In genomic region chr1:160813215-160813614, GRCh38 we compare ENCODE assay signal across 16 cellular contexts. TPM values are rescaled to one million over a fixed set of nuclear protein-coding genes. Genes with fewer than 3 reads are reported as not detected.
A peak's percentile ranks its signal among the peaks of the same experiment; 100 is the strongest.
DNase-seq lines count a peak whose midpoint lies in the region; ATAC-seq, FAIRE-seq and TF ChIP-seq lines count a peak whose summit lies in the region.
"Had no signal": no experiment of that assay in that cellular context is flagged by ENCODE, and none has a peak within 500 bp of the region (broad histone marks: within the 10 kb centered on the region; RNA-seq: fewer than 3 reads in every experiment).

No MANE protein-coding gene starts in this region.

- no peaks in the 10 kb centered on the region for H3K9me3 Mint-ChIP-seq in activated CD4-positive, alpha-beta memory T cell treated with anti-CD3 and anti-CD28 coated beads for 36 hours
- no peaks in the 10 kb centered on the region for H3K9me3 Mint-ChIP-seq in activated CD4-positive, alpha-beta memory T cell treated with anti-CD3 and anti-CD28 coated beads, Interleukin-2, amount 10 ng/mL, durations not matched to agents 7 days and 5 days
- H3K9me3 Mint-ChIP-seq: natural killer cell treated with Interleukin-12 subunit alpha and Interleukin-12 subunit beta and Interleukin-15 and Interleukin-18, amount 100 ng/mL, for 72 hours had no signal

- H3K9me1 ChIP-seq in IMR-90 (ENCODE audit: insufficient read depth, low read length) (no peaks in the 10 kb centered on the region), K562 (ENCODE audit: control insufficient read depth, insufficient read depth, low read length) (no peaks in the 10 kb centered on the region)

- BruUV-seq in IMR-90 (replicated peaks; lab: Mats Ljungman, UMichigan) (no TSS peak), K562 (replicated peaks; lab: Mats Ljungman, UMichigan) (no TSS peak)

- peaks cover 38% of the 10 kb centered on the region for H3K4me1 Mint-ChIP-seq in activated CD4-positive, alpha-beta memory T cell treated with anti-CD3 and anti-CD28 coated beads for 36 hours (ENCODE audit: low read depth)
- H3K4me1 Mint-ChIP-seq in activated CD4-positive, alpha-beta memory T cell treated with anti-CD3 and anti-CD28 coated beads, Interleukin-2, amount 10 ng/mL, durations not matched to agents 7 days and 5 days, result peaks cover 20% of the 10 kb centered on the region

- H3K4ac ChIP-seq in IMR-90 (ENCODE audit: low read depth, low read length) (no peak overlapping the region), trophoblast cell (ENCODE audit: low read depth, low read length) (no peak overlapping the region)

- H3K36me3 Mint-ChIP-seq in activated CD4-positive, alpha-beta memory T cell treated with anti-CD3 and anti-CD28 coated beads for 36 hours, result peaks cover 2% of the 10 kb centered on the region
- H3K36me3 Mint-ChIP-seq in activated CD4-positive, alpha-beta memory T cell treated with anti-CD3 and anti-CD28 coated beads, Interleukin-2, amount 10 ng/mL, durations not matched to agents 7 days and 5 days (ENCODE audit: low read depth), result peaks cover 48% of the 10 kb centered on the region
- H3K36me3 Mint-ChIP-seq: natural killer cell treated with Interleukin-12 subunit alpha and Interleukin-12 subunit beta and Interleukin-15 and Interleukin-18, amount 100 ng/mL, for 72 hours had no signal

- H4K20me1 ChIP-seq in IMR-90 (ENCODE audit: insufficient read depth, low read length) (no peaks in the 10 kb centered on the region), K562 (replicated peaks; ENCODE audit: control insufficient read depth, insufficient read depth, low read length) (no peaks in the 10 kb centered on the region)

- no peak overlapping the region for H3K27ac ChIP-seq in IMR-90 (ENCODE audit: insufficient read depth, low read length)
- H3K27ac ChIP-seq in K562 (ENCODE audit: extremely low read depth, low read depth, low read length), result no peak overlapping the region
- H3K27ac ChIP-seq in trophoblast cell (ENCODE audit: low read depth, low read length), result no peak overlapping the region
- H3K27ac ChIP-seq: HL-60, SJSA1, WERI-Rb-1 had no signal

- H3K9me3 ChIP-seq in IMR-90 (ENCODE audit: control insufficient read depth, insufficient read depth, low read length) (no peaks in the 10 kb centered on the region), K562 (replicated peaks; ENCODE audit: control insufficient read depth, insufficient read depth, low read depth, low read length) (no peaks in the 10 kb centered on the region), trophoblast cell (ENCODE audit: insufficient read depth, low read depth, low read length) (no peaks in the 10 kb centered on the region)
- H3K9me3 ChIP-seq: SJSA1 had no signal

- no peak overlapping the region for H2AFZ ChIP-seq in IMR-90 (replicated peaks; ENCODE audit: low read length, poor library complexity)
- H2AFZ ChIP-seq in K562 (ENCODE audit: low read depth, low read length), result no peak overlapping the region
- H2AFZ ChIP-seq in trophoblast cell (ENCODE audit: insufficient read depth, low read length, poor library complexity), result no peak overlapping the region

- WGBS in IMR-90 (ENCODE audit: extremely low coverage in 2 of 2, insufficient read length in 1 of 2), 2 experiments, result no CpG with 5 or more reads among the region's 7 CpGs
- WGBS in K562 (ENCODE audit: insufficient coverage, low coverage, missing lambda C conversion rate), result under 1% methylated on average over 7 of the region's 7 CpGs
- WGBS in trophoblast cell (ENCODE audit: extremely low coverage, insufficient coverage, insufficient read length), result no CpG with 5 or more reads among the region's 7 CpGs

- TF ChIP-seq POLR2A in IMR-90 (IDR thresholded peaks at IDR 0.05; ENCODE audit: low read depth, low read length) (no peak), K562 (conservative IDR thresholded peaks at IDR 0.05) (no peak)

- TF ChIP-seq EP300 in K562 (IDR thresholded peaks at IDR 0.05; ENCODE audit: low read length), result peak; percentile 18; the same call in 1 of the 2 replicates

- H4K5ac ChIP-seq in IMR-90 (ENCODE audit: low read depth, low read length), result no peak overlapping the region

- H3K27ac Mint-ChIP-seq in activated CD4-positive, alpha-beta memory T cell treated with anti-CD3 and anti-CD28 coated beads for 36 hours, result no peak overlapping the region
- H3K27ac Mint-ChIP-seq in activated CD4-positive, alpha-beta memory T cell treated with anti-CD3 and anti-CD28 coated beads, Interleukin-2, amount 10 ng/mL, durations not matched to agents 7 days and 5 days, result no peak overlapping the region

- H3K4me1 ChIP-seq in IMR-90 (ENCODE audit: control insufficient read depth, insufficient read depth, low read length) (no peaks in the 10 kb centered on the region), K562 (replicated peaks in 1 of 2; ENCODE audit: control insufficient read depth in 2 of 2, insufficient read depth in 2 of 2, low read length in 2 of 2) (peaks cover 3% of the 10 kb centered on the region in 2 experiments; a peak in 2 of 5 replicates), trophoblast cell (ENCODE audit: control insufficient read depth in 1 of 2, insufficient read depth in 2 of 2, low read length in 2 of 2) (peaks cover 7 to 14% of the 10 kb centered on the region in 2 experiments)
- H3K4me1 ChIP-seq: SJSA1 had no signal

- no peak overlapping the region for H2AK5ac ChIP-seq in IMR-90 (ENCODE audit: low read depth, low read length)
- no peak overlapping the region for H2AK5ac ChIP-seq in trophoblast cell (ENCODE audit: low read length)

- in situ Hi-C loops in IMR-90 (cut with MboI; ENCODE audit: low sequenced_read_pairs) (no loop called here), K562 (cut with MboI) (no loop called here)

- no peak overlapping the region for H3K4me2 ChIP-seq in IMR-90 (ENCODE audit: low read depth, low read length)
- H3K4me2 ChIP-seq in K562 (ENCODE audit: insufficient read depth, low read length), result peak overlapping the region; percentile 8; the same call in 1 of the 2 replicates
- H3K4me2 ChIP-seq in trophoblast cell (ENCODE audit: low read length), result no peak overlapping the region

- intact Hi-C loops in activated CD4-positive, alpha-beta memory T cell treated with anti-CD3 and anti-CD28 coated beads for 36 hours (cut with micrococcal nuclease), result loop anchor here (5.0 kb wide), 2 partner anchors 36 to 86 kb away; no protein-coding TSS in a partner anchor
- intact Hi-C loops in IMR-90 (cut with micrococcal nuclease) (no loop called here), K562 (cut with micrococcal nuclease) (no loop called here)

- no peak overlapping the region for H2BK12ac ChIP-seq in trophoblast cell (ENCODE audit: low read length)

- POLR2A ChIA-PET in activated CD4-positive, alpha-beta memory T cell treated with anti-CD3 and anti-CD28 coated beads for 36 hours (lab: Charles Lee), result interaction anchor here (0.7 kb wide), 1 partner anchor 25 kb away, joined by 3 read pairs; no protein-coding TSS in a partner anchor
- POLR2A ChIA-PET in activated CD4-positive, alpha-beta memory T cell treated with anti-CD3 and anti-CD28 coated beads, Interleukin-2, amount 10 ng/mL, durations not matched to agents 7 days and 5 days (lab: Charles Lee), result no interaction called here
- POLR2A ChIA-PET in IMR-90 (lab: Charles Lee; ENCODE audit: unreplicated experiment), result no interaction called here
- POLR2A ChIA-PET in K562 (lab: Yijun Ruan, JAX), result interaction anchor here (1.0 kb wide), 1 partner anchor 11 kb away, joined by 3 read pairs; no protein-coding TSS in a partner anchor

- no peak overlapping the region for H2BK20ac ChIP-seq in IMR-90 (ENCODE audit: low read depth, low read length)

- H3K14ac ChIP-seq in IMR-90 (replicated peaks; ENCODE audit: low read depth, low read length) (no peak overlapping the region), trophoblast cell (ENCODE audit: low read length) (no peak overlapping the region)

- no peaks in the 10 kb centered on the region for H3K79me2 ChIP-seq in K562 (ENCODE audit: control insufficient read depth, insufficient read depth, low read length)
- no peaks in the 10 kb centered on the region for H3K79me2 ChIP-seq in trophoblast cell (ENCODE audit: control insufficient read depth, insufficient read depth, low read length, poor library complexity)

- H2BK120ac ChIP-seq in IMR-90 (ENCODE audit: low read depth, low read length), result no peak overlapping the region
- H2BK120ac ChIP-seq in trophoblast cell (ENCODE audit: insufficient read depth, low read length, poor library complexity), result no peak overlapping the region

- H3K36me3 ChIP-seq in IMR-90 (ENCODE audit: control insufficient read depth, insufficient read depth, low read length) (no peaks in the 10 kb centered on the region), K562 (ENCODE audit: control insufficient read depth, insufficient read depth, low read length) (no peaks in the 10 kb centered on the region), trophoblast cell (ENCODE audit: control insufficient read depth in 1 of 2, insufficient read depth in 2 of 2, low read length in 2 of 2) (no peaks in the 10 kb centered on the region)
- H3K36me3 ChIP-seq: SJSA1, WERI-Rb-1 had no signal

- peak; percentile 79 for FAIRE-seq in K562 (lab: Jason Lieb, UNC)

- no peak for TF ChIP-seq CTCF in IMR-90 (conservative IDR thresholded peaks at IDR 0.05; ENCODE audit: low read depth, low read length)
- TF ChIP-seq CTCF in K562 (IDR thresholded peaks at IDR 0.05 in 2 of 3, conservative IDR thresholded peaks at IDR 0.05 in 1 of 3; ENCODE audit: insufficient read depth in 2 of 3, low read depth in 1 of 3, low read length in 3 of 3), result no peak

- dilution Hi-C loops in IMR-90 (cut with HindIII; ENCODE audit: low sequenced_read_pairs, unreplicated experiment), result no loop called here

- no peak overlapping the region for H3K4me3 Mint-ChIP-seq in activated CD4-positive, alpha-beta memory T cell treated with anti-CD3 and anti-CD28 coated beads for 36 hours
- no peak overlapping the region for H3K4me3 Mint-ChIP-seq in activated CD4-positive, alpha-beta memory T cell treated with anti-CD3 and anti-CD28 coated beads, Interleukin-2, amount 10 ng/mL, durations not matched to agents 7 days and 5 days
- H3K4me3 Mint-ChIP-seq: natural killer cell treated with Interleukin-12 subunit alpha and Interleukin-12 subunit beta and Interleukin-15 and Interleukin-18, amount 100 ng/mL, for 72 hours had no signal

- H3K79me1 ChIP-seq in IMR-90 (ENCODE audit: low read depth in 1 of 2, low read length in 2 of 2) (no peaks in the 10 kb centered on the region), trophoblast cell (ENCODE audit: low read length) (no peaks in the 10 kb centered on the region)

- H3K27me3 Mint-ChIP-seq in activated CD4-positive, alpha-beta memory T cell treated with anti-CD3 and anti-CD28 coated beads for 36 hours, result no peaks in the 10 kb centered on the region
- H3K27me3 Mint-ChIP-seq in activated CD4-positive, alpha-beta memory T cell treated with anti-CD3 and anti-CD28 coated beads, Interleukin-2, amount 10 ng/mL, durations not matched to agents 7 days and 5 days, result no peaks in the 10 kb centered on the region
- H3K27me3 Mint-ChIP-seq: natural killer cell treated with Interleukin-12 subunit alpha and Interleukin-12 subunit beta and Interleukin-15 and Interleukin-18, amount 100 ng/mL, for 72 hours had no signal

- peak; percentile 33 for DNase-seq in activated CD4-positive, alpha-beta memory T cell treated with anti-CD3 and anti-CD28 coated beads for 36 hours
- DNase-seq in activated CD4-positive, alpha-beta memory T cell treated with anti-CD3 and anti-CD28 coated beads, Interleukin-2, amount 10 ng/mL, durations not matched to agents 7 days and 5 days, result no peak
- DNase-seq in IMR-90, result no peak
- peak; percentile 36 to 44 (median 39) for DNase-seq in K562 (ENCODE audit: extremely low read depth in 1 of 4, low spot score in 3 of 4)
- peak; percentile 52 to 83 for DNase-seq in trophoblast cell
- DNase-seq: activated gamma-delta T cell, NCI-H1105 treated with DMSO at 0.1 percent for 48 hours, NCI-H526 treated with DMSO at 0.1 percent for 48 hours, WERI-Rb-1 had no signal

- H4K8ac ChIP-seq in IMR-90 (ENCODE audit: low read depth in 2 of 2, low read length in 2 of 2) (no peak overlapping the region), trophoblast cell (ENCODE audit: low read depth, low read length) (no peak overlapping the region)

- H3K9ac ChIP-seq in IMR-90 (ENCODE audit: low read depth, low read length) (no peak overlapping the region), K562 (ENCODE audit: insufficient read depth in 1 of 2, low read depth in 2 of 2, low read length in 2 of 2) (no peak overlapping the region; a peak in 1 of 4 replicates), trophoblast cell (ENCODE audit: low read length) (no peak overlapping the region)

- no peak for ATAC-seq in IMR-90 (ENCODE audit: low read depth)
- ATAC-seq in K562, result peak; percentile 83
- ATAC-seq in HG03521 (IDR thresholded peaks at IDR 0.05; ENCODE audit: unreplicated experiment), result no peak
- ATAC-seq in GM21526 (IDR thresholded peaks at IDR 0.05; ENCODE audit: low FRiP score, unreplicated experiment), result no peak
- no peak for ATAC-seq in GM18909 (IDR thresholded peaks at IDR 0.05; ENCODE audit: poor library complexity, unreplicated experiment)

- no peak overlapping the region for H2BK15ac ChIP-seq in IMR-90 (ENCODE audit: low read depth, low read length)

- H3K23ac ChIP-seq in IMR-90 (ENCODE audit: low read depth, low read length), result no peak overlapping the region
- no peak overlapping the region for H3K23ac ChIP-seq in trophoblast cell (ENCODE audit: low read length)

- H4K91ac ChIP-seq in IMR-90 (ENCODE audit: insufficient read depth, low read depth, low read length), result no peak overlapping the region
- no peak overlapping the region for H4K91ac ChIP-seq in trophoblast cell (ENCODE audit: low read depth, low read length)

- H3K4me3 ChIP-seq in IMR-90 (ENCODE audit: insufficient read depth, low read depth, low read length) (no peak overlapping the region), K562 (no peak overlapping the region), trophoblast cell (ENCODE audit: low read depth, low read length) (no peak overlapping the region)
- H3K4me3 ChIP-seq: SJSA1 had no signal

- H3K56ac ChIP-seq in IMR-90 (ENCODE audit: extremely low read depth, insufficient read depth, low read length), result no peak overlapping the region

- CTCF ChIA-PET in activated CD4-positive, alpha-beta memory T cell treated with anti-CD3 and anti-CD28 coated beads for 36 hours (lab: Charles Lee), result interaction anchor here (2.2 kb wide), 1 partner anchor 22 kb away, joined by 11 read pairs; no protein-coding TSS in a partner anchor
- CTCF ChIA-PET in activated CD4-positive, alpha-beta memory T cell treated with anti-CD3 and anti-CD28 coated beads, Interleukin-2, amount 10 ng/mL, durations not matched to agents 7 days and 5 days (lab: Charles Lee), result interaction anchor here (2.3 kb wide), 1 partner anchor 37 kb away, joined by 8 read pairs; no protein-coding TSS in a partner anchor
- CTCF ChIA-PET in IMR-90 (lab: Yijun Ruan, JAX), result no interaction called here
- CTCF ChIA-PET in K562 (lab: Yijun Ruan, JAX; ENCODE audit: low intra/inter-chr PET ratio), result no interaction called here

- H2BK5ac ChIP-seq in IMR-90 (ENCODE audit: low read depth, low read length, poor library complexity, severe bottlenecking) (no peak overlapping the region), trophoblast cell (ENCODE audit: low read depth, low read length, poor library complexity) (no peak overlapping the region)

- H3K27me3 ChIP-seq in IMR-90 (ENCODE audit: control insufficient read depth, insufficient read depth, low read length) (no peaks in the 10 kb centered on the region), K562 (ENCODE audit: control insufficient read depth in 2 of 2, insufficient read depth in 2 of 2, low read length in 2 of 2) (peaks cover 26 to 38% of the 10 kb centered on the region in 2 experiments), trophoblast cell (ENCODE audit: insufficient read depth, low read length) (no peaks in the 10 kb centered on the region)

- H3K18ac ChIP-seq in IMR-90 (ENCODE audit: low read depth, low read length) (no peak overlapping the region), trophoblast cell (ENCODE audit: low read length) (no peak overlapping the region)

- TF ChIP-seq RAD21 in IMR-90 (IDR thresholded peaks at IDR 0.05; ENCODE audit: low read length) (no peak), K562 (CRISPR knock-in tag; conservative IDR thresholded peaks at IDR 0.05 in 1 of 2, IDR thresholded peaks at IDR 0.05 in 1 of 2) (no peak)

- H4K12ac ChIP-seq in trophoblast cell (ENCODE audit: low read depth, low read length), result no peak overlapping the region

- no peak overlapping the region for H2AK9ac ChIP-seq in IMR-90 (replicated peaks; ENCODE audit: low read depth, low read length, poor library complexity)

RNA-seq across cellular contexts. Expression of gene LY9, which starts 17.2 kb away (rescaled TPM):
- 1 to 10 TPM; 4.8 to 4.9 TPM for total RNA-seq in activated CD4-positive, alpha-beta memory T cell treated with anti-CD3 and anti-CD28 coated beads for 36 hours
- 10 to 100 TPM; 46.4 to 49.9 TPM for total RNA-seq in activated CD4-positive, alpha-beta memory T cell treated with anti-CD3 and anti-CD28 coated beads, Interleukin-2, amount 10 ng/mL, durations not matched to agents 7 days and 5 days
- total RNA-seq in IMR-90 (2012; rRNA removed), result not detected in 2 replicates
- not detected in 2 replicates for polyA plus RNA-seq in IMR-90 (2012; rRNA removed)
- not detected in 2 replicates for polyA plus RNA-seq in IMR-90 (2012; cell fraction: cytosol; rRNA removed)
- not detected in 2 replicates for polyA plus RNA-seq in IMR-90 (2012; cell fraction: nucleus; rRNA removed; ENCODE audit: low replicate concordance)
- not detected in 2 replicates for total RNA-seq in K562 (2011; cell fraction: chromatin; rRNA removed; ENCODE audit: low replicate concordance)
- total RNA-seq in K562 (2011; cell fraction: nucleolus; rRNA removed), result not detected in 2 replicates
- total RNA-seq in K562 (2011; cell fraction: nucleoplasm; rRNA removed), result not detected in 2 replicates
- total RNA-seq in K562 (2014; rRNA removed), result not detected in 2 replicates
- total RNA-seq in K562 (2014; rRNA removed; fragmentation: Illumina TruSeq; extraction: Trizol), result not detected in 2 replicates
- total RNA-seq in K562 (2015; rRNA removed; fragmentation: Illumina TruSeq; extraction: Trizol), result not detected in 2 replicates
- total RNA-seq in K562 (2021), result not detected in 2 replicates
- polyA plus RNA-seq in K562 (2011; rRNA removed), result not detected in 2 replicates
- not detected in 2 replicates for polyA plus RNA-seq in K562 (2011; cell fraction: cytosol; rRNA removed)
- not detected in 2 replicates for polyA plus RNA-seq in K562 (2011; cell fraction: nucleus; rRNA removed)
- not detected in 2 replicates for polyA plus RNA-seq in K562 (2012)
- polyA plus RNA-seq in K562 (2014; fragmentation: Illumina TruSeq; extraction: Trizol), result not detected in 2 replicates
- not detected for polyA plus RNA-seq in K562 (2014; fragmentation: Nextera tagmentation; extraction: Ambion mirVana)
- not detected in 2 replicates for polyA plus RNA-seq in K562 (2014; rRNA removed)
- not detected in 2 replicates for polyA minus RNA-seq in K562 (2011; rRNA and poly(A)+ RNA removed)
- polyA minus RNA-seq in K562 (2011; cell fraction: cytosol; rRNA and poly(A)+ RNA removed), result not detected in 2 replicates
- polyA minus RNA-seq in K562 (2011; cell fraction: nucleus; rRNA and poly(A)+ RNA removed), result not detected in 2 replicates
- polyA plus RNA-seq in trophoblast cell (2013), result 0.22 and 0.26 TPM in 2 replicates
- total RNA-seq: SJSA1, skeletal muscle tissue had no signal

RNA-seq across cellular contexts. Expression of gene CD244, which starts 49.5 kb away (rescaled TPM):
- total RNA-seq in activated CD4-positive, alpha-beta memory T cell treated with anti-CD3 and anti-CD28 coated beads for 36 hours, result under 1 TPM in 1 of 2 experiments, not detected in 1; 0.14 TPM
- 1 to 10 TPM; 2.0 to 2.3 TPM for total RNA-seq in activated CD4-positive, alpha-beta memory T cell treated with anti-CD3 and anti-CD28 coated beads, Interleukin-2, amount 10 ng/mL, durations not matched to agents 7 days and 5 days
- not detected in 2 replicates for total RNA-seq in IMR-90 (2012; rRNA removed)
- polyA plus RNA-seq in IMR-90 (2012; rRNA removed), result not detected in 2 replicates
- not detected in 2 replicates for polyA plus RNA-seq in IMR-90 (2012; cell fraction: cytosol; rRNA removed)
- not detected in 2 replicates for polyA plus RNA-seq in IMR-90 (2012; cell fraction: nucleus; rRNA removed; ENCODE audit: low replicate concordance)
- total RNA-seq in K562 (2011; cell fraction: chromatin; rRNA removed; ENCODE audit: low replicate concordance), result not detected in 2 replicates
- total RNA-seq in K562 (2011; cell fraction: nucleolus; rRNA removed), result not detected in 2 replicates
- not detected in 2 replicates for total RNA-seq in K562 (2011; cell fraction: nucleoplasm; rRNA removed)
- not detected in 2 replicates for total RNA-seq in K562 (2014; rRNA removed)
- not detected in 2 replicates for total RNA-seq in K562 (2014; rRNA removed; fragmentation: Illumina TruSeq; extraction: Trizol)
- not detected in 2 replicates for total RNA-seq in K562 (2015; rRNA removed; fragmentation: Illumina TruSeq; extraction: Trizol)
- total RNA-seq in K562 (2021), result not detected in 2 replicates
- polyA plus RNA-seq in K562 (2011; rRNA removed), result not detected in 2 replicates
- not detected in 2 replicates for polyA plus RNA-seq in K562 (2011; cell fraction: cytosol; rRNA removed)
- not detected in 2 replicates for polyA plus RNA-seq in K562 (2011; cell fraction: nucleus; rRNA removed)
- polyA plus RNA-seq in K562 (2012), result 0.06 TPM in 1 of 2 replicates, not detected in the other
- not detected in 2 replicates for polyA plus RNA-seq in K562 (2014; fragmentation: Illumina TruSeq; extraction: Trizol)
- not detected for polyA plus RNA-seq in K562 (2014; fragmentation: Nextera tagmentation; extraction: Ambion mirVana)
- polyA plus RNA-seq in K562 (2014; rRNA removed), result not detected in 2 replicates
- polyA minus RNA-seq in K562 (2011; rRNA and poly(A)+ RNA removed), result not detected in 2 replicates
- not detected in 2 replicates for polyA minus RNA-seq in K562 (2011; cell fraction: cytosol; rRNA and poly(A)+ RNA removed)
- polyA minus RNA-seq in K562 (2011; cell fraction: nucleus; rRNA and poly(A)+ RNA removed), result not detected in 2 replicates
- 0.01 and 0.07 TPM in 2 replicates for polyA plus RNA-seq in trophoblast cell (2013)
- total RNA-seq: SJSA1 had no signal

Comparison
In these comparisons a context has a peak if more than half of its experiments do, and no peak if none do; other contexts are left out.
1. DNase-seq: peak in activated CD4-positive, alpha-beta memory T cell treated with anti-CD3 and anti-CD28 coated beads for 36 hours (single experiment), K562 (4 of 4) and trophoblast cell (2 of 2); none in activated CD4-positive, alpha-beta memory T cell treated with anti-CD3 and anti-CD28 coated beads, Interleukin-2, amount 10 ng/mL, durations not matched to agents 7 days and 5 days (single experiment) and IMR-90 (single experiment).
2. RNA of gene LY9, which starts 17.2 kb away (total RNA-seq): 46.4 to 49.9 TPM in activated CD4-positive, alpha-beta memory T cell treated with anti-CD3 and anti-CD28 coated beads, Interleukin-2, amount 10 ng/mL, durations not matched to agents 7 days and 5 days; 4.8 to 4.9 TPM in activated CD4-positive, alpha-beta memory T cell treated with anti-CD3 and anti-CD28 coated beads for 36 hours, not detected in IMR-90 and not detected in K562; every median in the first group is over 4 times any median in the second.
3. POLR2A ChIA-PET loops: an anchor here in activated CD4-positive, alpha-beta memory T cell treated with anti-CD3 and anti-CD28 coated beads for 36 hours (0.7 kb wide) and K562 (1.0 kb wide); none called in activated CD4-positive, alpha-beta memory T cell treated with anti-CD3 and anti-CD28 coated beads, Interleukin-2, amount 10 ng/mL, durations not matched to agents 7 days and 5 days and IMR-90.
4. CTCF ChIA-PET loops: an anchor here in activated CD4-positive, alpha-beta memory T cell treated with anti-CD3 and anti-CD28 coated beads for 36 hours (2.2 kb wide) and activated CD4-positive, alpha-beta memory T cell treated with anti-CD3 and anti-CD28 coated beads, Interleukin-2, amount 10 ng/mL, durations not matched to agents 7 days and 5 days (2.3 kb wide); none called in IMR-90 and K562.